Comparison of ENCODE assay signal across 1 cellular context in genomic region chr2:10285578-10286198, GRCh38.
TF ChIP-seq lines count a peak whose summit lies in the region.

No MANE protein-coding gene starts in this region.

TF ChIP-seq in HepG2, 621 proteins besides CTCF, POLR2A, EP300 and RAD21 (continued from another document and continues in another):
- TF ChIP-seq ZHX2 (IDR thresholded peaks at IDR 0.05; ENCODE audit: low read depth) = 0 out of 2 replicates have a peak, but pooled peaks have one; percentile 9
- TF ChIP-seq ZHX2 (CRISPR knock-in tag; IDR thresholded peaks at IDR 0.05; ENCODE audit: borderline replicate concordance) = no peak
- no peak for TF ChIP-seq GABPA (IDR thresholded peaks at IDR 0.05; ENCODE audit: low read depth, low read length)
- no peak for TF ChIP-seq GABPA (CRISPR knock-in tag; IDR thresholded peaks at IDR 0.05; ENCODE audit: low read depth)
- TF ChIP-seq SRSF4 (IDR thresholded peaks at IDR 0.05; ENCODE audit: low read depth, low read length, poor library complexity, severe bottlenecking) = no peak
- TF ChIP-seq GRHL1 (CRISPR knock-in tag; conservative IDR thresholded peaks at IDR 0.05) = no peak
- TF ChIP-seq YEATS4 (CRISPR knock-in tag; IDR thresholded peaks at IDR 0.05; ENCODE audit: borderline replicate concordance) = no peak
- TF ChIP-seq SRY (CRISPR knock-in tag; IDR thresholded peaks at IDR 0.05) = no peak
- peak; percentile 83; the same call in 1 of the 2 replicates for TF ChIP-seq ZNF792 (CRISPR knock-in tag; IDR thresholded peaks at IDR 0.05)
- TF ChIP-seq GATA4 (IDR thresholded peaks at IDR 0.05; ENCODE audit: borderline replicate concordance, low read depth) = no peak
- no peak for TF ChIP-seq AFF4 (CRISPR knock-in tag; IDR thresholded peaks at IDR 0.05)
- TF ChIP-seq REXO4 (CRISPR knock-in tag; IDR thresholded peaks at IDR 0.05; ENCODE audit: borderline replicate concordance) = no peak
- no peak for TF ChIP-seq ZNF564 (CRISPR knock-in tag; IDR thresholded peaks at IDR 0.05)
- TF ChIP-seq NFAT5 (CRISPR knock-in tag; IDR thresholded peaks at IDR 0.05) = no peak
- TF ChIP-seq MNT (IDR thresholded peaks at IDR 0.05) = no peak
- no peak for TF ChIP-seq ZSCAN20 (CRISPR knock-in tag; IDR thresholded peaks at IDR 0.05; ENCODE audit: borderline replicate concordance)
- peak; percentile 60 for TF ChIP-seq PHF20 (CRISPR knock-in tag; IDR thresholded peaks at IDR 0.05)
- no peak for TF ChIP-seq MLXIP (CRISPR knock-in tag; IDR thresholded peaks at IDR 0.05; ENCODE audit: borderline replicate concordance)
- TF ChIP-seq SIN3B (IDR thresholded peaks at IDR 0.05; ENCODE audit: low read length) = no peak
- TF ChIP-seq MXD4 (CRISPR knock-in tag; IDR thresholded peaks at IDR 0.05) = peak; percentile 69; the same call in 1 of the 2 replicates
- TF ChIP-seq HNRNPLL (IDR thresholded peaks at IDR 0.05; ENCODE audit: low read depth, low read length, poor library complexity, severe bottlenecking) = peak; percentile 42
- peak; percentile 36; the same call in 1 of the 2 replicates for TF ChIP-seq ZBED4 (CRISPR knock-in tag; IDR thresholded peaks at IDR 0.05; ENCODE audit: borderline replicate concordance)
- TF ChIP-seq TERF1 (CRISPR knock-in tag; IDR thresholded peaks at IDR 0.05) = peak; percentile 43; the same call in 1 of the 2 replicates
